8 cellular contexts compared by ENCODE assay signal in genomic region chr22:40179535-40179934, GRCh38. TPM values are rescaled to one million over a fixed set of nuclear protein-coding genes. Genes with fewer than 3 reads are reported as not detected.
DNase-seq lines count a peak whose midpoint lies in the region; ATAC-seq and TF ChIP-seq lines count a peak whose summit lies in the region.

No MANE protein-coding gene starts in this region.

- no peak for DNase-seq in activated CD8-positive, alpha-beta memory T cell treated with anti-CD3 and anti-CD28 coated beads, Interleukin-2, amount 10 ng/mL, durations not matched to agents 7 days and 5 days
- DNase-seq in activated CD8-positive, alpha-beta memory T cell treated with anti-CD3 and anti-CD28 coated beads, Interleukin-2, amount 50 U/mL, for 4 hours, result no peak
- DNase-seq in adrenal gland (no peak), left lung (no peak), thoracic aorta (ENCODE audit: low spot score) (no peak), DMS 273 treated with DMSO at 0.1 percent for 48 hours (lab: John Stamatoyannopoulos, UW) (no peak)

- peaks cover 60% of the 10 kb centered on the region for H3K4me1 Mint-ChIP-seq in activated CD8-positive, alpha-beta memory T cell treated with anti-CD3 and anti-CD28 coated beads, Interleukin-2, amount 10 ng/mL, durations not matched to agents 7 days and 5 days

- H3K36me3 Mint-ChIP-seq in activated CD8-positive, alpha-beta memory T cell treated with anti-CD3 and anti-CD28 coated beads, Interleukin-2, amount 10 ng/mL, durations not matched to agents 7 days and 5 days, result peaks cover 14% of the 10 kb centered on the region

- H3K9me3 Mint-ChIP-seq in activated CD8-positive, alpha-beta memory T cell treated with anti-CD3 and anti-CD28 coated beads, Interleukin-2, amount 10 ng/mL, durations not matched to agents 7 days and 5 days (ENCODE audit: low read depth), result no peaks in the 10 kb centered on the region

- no peaks in the 10 kb centered on the region for H3K27me3 Mint-ChIP-seq in activated CD8-positive, alpha-beta memory T cell treated with anti-CD3 and anti-CD28 coated beads, Interleukin-2, amount 10 ng/mL, durations not matched to agents 7 days and 5 days

- 42 to 58% (median 44%) methylated on average over 2 of the region's 2 CpGs for WGBS in adrenal gland, 4 donors

- peaks cover 25 to 63% of the 10 kb centered on the region in 2 donors for H3K4me1 ChIP-seq in adrenal gland (replicated peaks in 1 of 2)
- H3K4me1 ChIP-seq in left lung, result peaks cover 32 to 75% of the 10 kb centered on the region in 2 donors
- H3K4me1 ChIP-seq in thoracic aorta (ENCODE audit: control insufficient read depth in 1 of 2, low read depth in 2 of 2), result peaks cover 50 to 69% of the 10 kb centered on the region in 2 donors

- H3K27ac ChIP-seq in adrenal gland, result peak overlapping the region in 3 of 5 donors; percentile 74 to 81 (median 80)
- H3K27ac ChIP-seq in left lung, result peak overlapping the region; percentile 86
- peak overlapping the region; percentile 53 to 79 for H3K27ac ChIP-seq in thoracic aorta

- TF ChIP-seq POLR2A in adrenal gland (IDR thresholded peaks at IDR 0.05), result no peak

- H3K36me3 ChIP-seq in adrenal gland (replicated peaks in 1 of 2) (no peaks in the 10 kb centered on the region), left lung (no peaks in the 10 kb centered on the region), thoracic aorta (no peaks in the 10 kb centered on the region)

- intact Hi-C loops in adrenal gland (cut with DNase I) (no loop called here), left lung (cut with DNase I) (no loop called here)

- H3K27me3 ChIP-seq in adrenal gland (no peaks in the 10 kb centered on the region), left lung (no peaks in the 10 kb centered on the region), thoracic aorta (replicated peaks; ENCODE audit: insufficient read depth) (no peaks in the 10 kb centered on the region)

- peak overlapping the region; percentile 94 for H3K4me3 Mint-ChIP-seq in activated CD8-positive, alpha-beta memory T cell treated with anti-CD3 and anti-CD28 coated beads, Interleukin-2, amount 10 ng/mL, durations not matched to agents 7 days and 5 days

- peak overlapping the region; percentile 92 for H3K27ac Mint-ChIP-seq in activated CD8-positive, alpha-beta memory T cell treated with anti-CD3 and anti-CD28 coated beads, Interleukin-2, amount 10 ng/mL, durations not matched to agents 7 days and 5 days

- H3K9me3 ChIP-seq in adrenal gland (replicated peaks in 1 of 3) (no peaks in the 10 kb centered on the region), left lung (no peaks in the 10 kb centered on the region), thoracic aorta (no peaks in the 10 kb centered on the region)

- H3K4me3 ChIP-seq in adrenal gland (peak overlapping the region in 1 of 4 donors; percentile 95), left lung (peak overlapping the region; percentile 40 to 54), thoracic aorta (peak overlapping the region; percentile 79)

- ATAC-seq in activated CD8-positive, alpha-beta memory T cell treated with anti-CD3 and anti-CD28 coated beads, Interleukin-2, amount 10 ng/mL, durations not matched to agents 7 days and 5 days, result no peak
- ATAC-seq in left lung (no peak), thoracic aorta (ENCODE audit: insufficient number of reproducible peaks, low FRiP score, low read depth) (no peak), GM21528 (IDR thresholded peaks at IDR 0.05; ENCODE audit: low FRiP score, unreplicated experiment) (no peak), HG02610 (IDR thresholded peaks at IDR 0.05; ENCODE audit: unreplicated experiment) (no peak)

- CTCF ChIA-PET in activated CD8-positive, alpha-beta memory T cell treated with anti-CD3 and anti-CD28 coated beads, Interleukin-2, amount 10 ng/mL, durations not matched to agents 7 days and 5 days (lab: Charles Lee), result interaction anchor here (1.2 to 2.6 kb wide), 5 partner anchors 13 to 720 kb away, joined by 3 to 10 read pairs (median 3); no protein-coding TSS in a partner anchor

- TF ChIP-seq CTCF in adrenal gland (IDR thresholded peaks at IDR 0.05) (no peak), left lung (IDR thresholded peaks at IDR 0.05) (no peak), thoracic aorta (IDR thresholded peaks at IDR 0.05) (no peak)

RNA-seq across cellular contexts. Expression of gene TNRC6B, which starts 1.8 kb away (rescaled TPM):
- total RNA-seq in activated CD8-positive, alpha-beta memory T cell treated with anti-CD3 and anti-CD28 coated beads, Interleukin-2, amount 10 ng/mL, durations not matched to agents 7 days and 5 days, result 10 to 100 TPM; 40.0 to 72.5 TPM
- 10 to 100 TPM; 28.3 to 57.6 (median 39.4) TPM for total RNA-seq in adrenal gland
- 10 to 100 TPM in 1 of 3 donors, 1 to 10 TPM in 2; 2.8 to 16.4 (median 8.9) TPM for polyA plus RNA-seq in adrenal gland
- 10 to 100 TPM; 40.3 to 40.7 TPM for total RNA-seq in left lung
- 10 to 100 TPM; 58.5 to 98.0 TPM for total RNA-seq in thoracic aorta
